ENCODE assay signal across 11 cellular contexts in the genomic region with DNA sequence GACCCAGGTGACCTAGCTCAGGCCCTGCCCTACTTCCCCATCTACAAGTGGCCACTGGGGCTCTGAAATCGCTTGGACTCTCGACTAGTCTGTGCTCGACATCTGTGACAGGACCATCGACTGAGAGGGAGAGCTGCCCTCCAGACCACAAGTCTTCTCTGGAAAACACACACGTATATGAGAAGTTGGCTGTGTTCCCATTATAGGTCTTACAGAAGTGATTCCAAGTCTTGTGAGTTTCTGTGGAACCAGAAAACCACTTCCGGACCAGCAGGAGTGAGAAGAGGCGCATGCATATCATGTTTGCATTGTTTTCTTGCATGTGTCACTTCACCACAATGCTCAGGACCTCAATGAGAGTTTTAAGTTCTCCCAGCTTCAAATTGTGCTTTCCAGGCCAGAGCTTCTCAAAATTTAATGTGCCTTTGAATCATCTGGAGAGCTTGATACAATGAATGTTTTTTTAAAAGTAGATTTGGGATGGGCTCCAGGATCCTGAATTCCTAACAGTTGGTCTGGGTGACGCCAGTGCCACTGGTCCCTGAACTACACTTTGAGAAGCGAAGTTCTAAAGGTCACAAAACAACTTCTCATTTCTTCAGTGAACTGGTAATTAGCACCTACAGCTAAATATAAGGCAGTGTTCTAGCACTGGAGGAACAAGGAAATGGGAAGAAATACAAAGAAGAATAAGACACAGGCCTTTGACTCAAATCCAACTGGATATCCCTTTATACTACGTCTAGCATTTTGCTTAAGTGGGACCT. TPM values are rescaled to one million over a fixed set of nuclear protein-coding genes. Genes with fewer than 3 reads are reported as not detected.
A peak's percentile ranks its signal among the peaks of the same experiment; 100 is the strongest.
DNase-seq lines count a peak whose midpoint lies in the region; TF ChIP-seq lines count a peak whose summit lies in the region.
"Had no signal": no experiment of that assay in that cellular context is flagged by ENCODE, and none has a peak within 500 bp of the region (broad histone marks: within the 10 kb centered on the region; RNA-seq: fewer than 3 reads in every experiment).

No MANE protein-coding gene starts in this region.

- no peak overlapping the region for H2AFZ ChIP-seq in SK-N-SH (ENCODE audit: low read depth)

- H3K4me3 ChIP-seq in SK-N-SH (ENCODE audit: low read depth in 2 of 2, low read length in 1 of 2), result no peak overlapping the region

- no peak for TF ChIP-seq EP300 in SK-N-SH (IDR thresholded peaks at IDR 0.05; ENCODE audit: borderline replicate concordance in 1 of 2, low read depth in 1 of 2, low read length in 1 of 2)

- H3K9ac ChIP-seq in SK-N-SH, result no peak overlapping the region

- no peaks in the 10 kb centered on the region for H3K27me3 ChIP-seq in SK-N-SH (ENCODE audit: insufficient read depth)

- no peak overlapping the region for H3K27ac ChIP-seq in SK-N-SH (ENCODE audit: low read depth in 2 of 2, low read length in 1 of 2)

- H3K4me1 ChIP-seq in SK-N-SH (ENCODE audit: control insufficient read depth in 1 of 2, insufficient read depth in 2 of 2, low read depth in 1 of 2, low read length in 1 of 2), result no peaks in the 10 kb centered on the region

- no peaks in the 10 kb centered on the region for H3F3A ChIP-seq in SK-N-SH (replicated peaks; ENCODE audit: insufficient read depth)

- CTCF ChIA-PET in SK-N-SH (lab: Yijun Ruan, JAX), result interaction anchor here (0.8 to 1.4 kb wide), 3 partner anchors 10 to 219 kb away, joined by 3 read pairs; no protein-coding TSS in a partner anchor

- no peaks in the 10 kb centered on the region for H3K9me3 ChIP-seq in SK-N-SH
- H3K9me3 ChIP-seq: Caco-2 had no signal

- H3K4me2 ChIP-seq in SK-N-SH, result no peak overlapping the region

- no peaks in the 10 kb centered on the region for H3K36me3 ChIP-seq in SK-N-SH (replicated peaks in 1 of 2; ENCODE audit: control insufficient read depth in 1 of 2, insufficient read depth in 2 of 2, low read length in 1 of 2)

- POLR2A ChIA-PET in SK-N-SH (lab: Yijun Ruan, JAX), result no interaction called here

- WGBS in SK-N-SH (ENCODE audit: low lambda C conversion rate), result 89% methylated on average over 10 of the region's 10 CpGs

- H3K79me2 ChIP-seq in SK-N-SH (ENCODE audit: insufficient read depth), result no peaks in the 10 kb centered on the region

- DNase-seq in A172 (ENCODE audit: low spot score) (peak; percentile 84), GM10266 (ENCODE audit: extremely low spot score) (peak; percentile 19), UCSD-AML1 (lab: John Stamatoyannopoulos, UW; ENCODE audit: unreplicated experiment) (peak; percentile 51), glomerular visceral epithelial cell (ENCODE audit: extremely low spot score) (peak; percentile 93), NCI-H1048 (lab: John Stamatoyannopoulos, UW) (no peak), SK-N-SH (no peak)
- DNase-seq in activated CD8-positive, alpha-beta memory T cell treated with anti-CD3 and anti-CD28 coated beads for 24 hours, result no peak
- DNase-seq in effector CD4-positive, alpha-beta T cell, result no peak
- DNase-seq: Caco-2; effector CD8-positive, alpha-beta T cell; stimulated activated CD4-positive, alpha-beta T cell treated with anti-CD3 and anti-CD28 coated beads, Interleukin-2, amount 100 ng/mL, for 24 hours had no signal

- no peaks in the 10 kb centered on the region for H3K9me2 ChIP-seq in SK-N-SH

- H4K20me1 ChIP-seq in SK-N-SH (ENCODE audit: insufficient read depth), result no peaks in the 10 kb centered on the region

- TF ChIP-seq RAD21 in SK-N-SH (IDR thresholded peaks at IDR 0.05; ENCODE audit: low read length), result no peak

- no peak for TF ChIP-seq CTCF in GM10266 (IDR thresholded peaks at IDR 0.05; ENCODE audit: control insufficient read depth, insufficient read depth, low read depth, missing control alignments)
- TF ChIP-seq CTCF in SK-N-SH (IDR thresholded peaks at IDR 0.05), result no peak

TF ChIP-seq in SK-N-SH, 30 proteins besides CTCF, POLR2A, EP300 and RAD21:
- no peak for TF ChIP-seq NFIC (IDR thresholded peaks at IDR 0.05; ENCODE audit: borderline replicate concordance)
- TF ChIP-seq, protein P1, sequence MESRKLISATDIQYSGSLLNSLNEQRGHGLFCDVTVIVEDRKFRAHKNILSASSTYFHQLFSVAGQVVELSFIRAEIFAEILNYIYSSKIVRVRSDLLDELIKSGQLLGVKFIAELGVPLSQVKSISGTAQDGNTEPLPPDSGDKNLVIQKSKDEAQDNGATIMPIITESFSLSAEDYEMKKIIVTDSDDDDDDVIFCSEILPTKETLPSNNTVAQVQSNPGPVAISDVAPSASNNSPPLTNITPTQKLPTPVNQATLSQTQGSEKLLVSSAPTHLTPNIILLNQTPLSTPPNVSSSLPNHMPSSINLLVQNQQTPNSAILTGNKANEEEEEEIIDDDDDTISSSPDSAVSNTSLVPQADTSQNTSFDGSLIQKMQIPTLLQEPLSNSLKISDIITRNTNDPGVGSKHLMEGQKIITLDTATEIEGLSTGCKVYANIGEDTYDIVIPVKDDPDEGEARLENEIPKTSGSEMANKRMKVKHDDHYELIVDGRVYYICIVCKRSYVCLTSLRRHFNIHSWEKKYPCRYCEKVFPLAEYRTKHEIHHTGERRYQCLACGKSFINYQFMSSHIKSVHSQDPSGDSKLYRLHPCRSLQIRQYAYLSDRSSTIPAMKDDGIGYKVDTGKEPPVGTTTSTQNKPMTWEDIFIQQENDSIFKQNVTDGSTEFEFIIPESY (IDR thresholded peaks at IDR 0.05; ENCODE audit: borderline replicate concordance, low read depth), result no peak
- no peak for TF ChIP-seq FOSL2 (IDR thresholded peaks at IDR 0.05; ENCODE audit: borderline replicate concordance, low read depth)

RNA-seq across cellular contexts. Expression of a gene that starts 15.6 kb away (rescaled TPM):
- total RNA-seq in A172 (2014; rRNA removed; shearing (Covaris generic)), result 0.55 TPM in 1 of 2 replicates, not detected in the other
- polyA plus RNA-seq in SK-N-SH (2012; rRNA removed), result not detected in 2 replicates
- polyA plus RNA-seq in SK-N-SH (2012; cell fraction: cytosol; rRNA removed), result not detected in 2 replicates
- not detected in 2 replicates for polyA plus RNA-seq in SK-N-SH (2012; cell fraction: nucleus; rRNA removed)

Comparison
In these comparisons a context has a peak if more than half of its experiments do, and no peak if none do; other contexts are left out.
1. DNase-seq: peak in A172 (single experiment), GM10266 (single experiment), UCSD-AML1 (single experiment) and glomerular visceral epithelial cell (single experiment); none in activated CD8-positive, alpha-beta memory T cell treated with anti-CD3 and anti-CD28 coated beads for 24 hours (single experiment), effector CD4-positive, alpha-beta T cell (single experiment), NCI-H1048 (single experiment) and SK-N-SH (single experiment).